Comparison of ENCODE assay signal across 8 cellular contexts in the genomic region with DNA sequence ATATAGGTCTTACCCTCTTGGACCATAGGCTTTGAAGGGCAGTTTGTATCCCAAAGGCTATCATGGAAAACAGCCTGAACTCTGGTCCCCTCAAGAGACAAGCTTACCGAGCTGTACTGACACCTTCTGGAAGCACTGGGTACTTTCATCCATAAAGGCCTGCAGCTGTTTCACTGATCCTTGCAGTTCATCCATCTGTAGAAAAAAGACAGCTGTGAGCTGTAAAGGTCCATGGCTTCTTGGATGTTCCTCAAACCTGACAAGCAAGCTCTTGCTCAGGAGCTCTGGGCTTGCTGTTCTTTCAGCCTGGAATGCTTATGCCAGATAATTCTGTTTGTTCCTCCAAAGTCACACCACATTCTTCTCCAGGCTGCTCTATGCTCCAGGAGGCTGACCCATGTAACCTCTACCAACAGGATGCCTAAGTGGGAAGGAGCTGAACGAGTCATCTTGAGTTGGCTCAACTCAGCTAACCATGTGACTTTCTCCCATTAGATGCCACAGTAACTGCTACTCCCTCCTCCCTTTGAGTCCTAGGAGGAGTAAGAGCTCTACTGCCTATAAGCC. TPM values are rescaled to one million over a fixed set of nuclear protein-coding genes. Genes with fewer than 3 reads are reported as not detected.
DNase-seq lines count a peak whose midpoint lies in the region; ATAC-seq, FAIRE-seq and TF ChIP-seq lines count a peak whose summit lies in the region.

No MANE protein-coding gene starts in this region.

- no peak for TF ChIP-seq POLR2A in GM12891 (IDR thresholded peaks at IDR 0.05; ENCODE audit: low read depth, low read length)

- H3K27ac ChIP-seq in tibial artery = no peak overlapping the region

- H3K36me3 Mint-ChIP-seq in WTC11 = peaks cover 60% of the 10 kb centered on the region

- no peaks in the 10 kb centered on the region for H3K9me3 ChIP-seq in tibial artery

- H3K4me3 ChIP-seq in tibial artery = no peak overlapping the region

- ATAC-seq in WTC11 (peak; percentile 95), HG02870 (IDR thresholded peaks at IDR 0.05; ENCODE audit: unreplicated experiment) (no peak)

- TF ChIP-seq CTCF in WTC11 (IDR thresholded peaks at IDR 0.05) (peak; percentile 61; the same call in 1 of the 2 replicates), tibial artery (IDR thresholded peaks at IDR 0.05) (peak; percentile 84 to 85)

- peaks cover 6 to 71% (median 12%) of the 10 kb centered on the region in 3 donors for H3K36me3 ChIP-seq in tibial artery

- H3K4me1 ChIP-seq in tibial artery = no peaks in the 10 kb centered on the region

- no peak overlapping the region for H3K4me3 Mint-ChIP-seq in WTC11

- H3K4me1 Mint-ChIP-seq in WTC11 = no peaks in the 10 kb centered on the region

- intact Hi-C loops in tibial artery (cut with DNase I; ENCODE audit: low total_unique reads) = loop anchor here (10.0 kb wide), 1 partner anchor 180 kb away; a partner anchor contains a TSS

- DNase-seq in AG08395 (ENCODE audit: low spot score) (peak; percentile 79), GM12891 (ENCODE audit: insufficient read length, low spot score) (no peak), NCI-H2196 treated with DMSO at 0.1 percent for 48 hours (lab: John Stamatoyannopoulos, UW; ENCODE audit: unreplicated experiment) (peak; percentile 66), WTC11 (ENCODE audit: low spot score) (peak; percentile 54), ecto neural progenitor cell (ENCODE audit: low spot score) (peak; percentile 58), medulla oblongata (ENCODE audit: extremely low spot score) (peak; percentile 88), tibial artery (no peak)

- no peak overlapping the region for H3K27ac Mint-ChIP-seq in WTC11

- POLR2A ChIA-PET in WTC11 (lab: Charles Lee) = interaction anchor here (0.6 to 1.3 kb wide), 3 partner anchors 9 to 461 kb away, joined by 3 to 4 read pairs (median 4); a partner anchor contains a TSS

- CTCF ChIA-PET in WTC11 (lab: Charles Lee) = interaction anchor here (0.6 to 2.4 kb wide), 40 partner anchors 9 to 315 kb away, joined by 3 to 47 read pairs (median 4); a partner anchor contains a TSS

- H3K9me3 Mint-ChIP-seq in WTC11 = no peaks in the 10 kb centered on the region

- peak; percentile 74 for FAIRE-seq in GM12891 (lab: Jason Lieb, UNC)

- no peaks in the 10 kb centered on the region for H3K27me3 ChIP-seq in tibial artery

- no peaks in the 10 kb centered on the region for H3K27me3 Mint-ChIP-seq in WTC11 (ENCODE audit: low read depth)

TF ChIP-seq in GM12891, 5 proteins besides CTCF, POLR2A, EP300 and RAD21:
- no peak for TF ChIP-seq POLR2AphosphoS5 (IDR thresholded peaks at IDR 0.05; ENCODE audit: low read depth, low read length)
- no peak for TF ChIP-seq PAX5 (IDR thresholded peaks at IDR 0.05; ENCODE audit: insufficient read depth, low read length, severe bottlenecking)
- TF ChIP-seq POU2F2 (IDR thresholded peaks at IDR 0.05; ENCODE audit: low read depth, low read length) = no peak
- no peak for TF ChIP-seq SPI1 (IDR thresholded peaks at IDR 0.05; ENCODE audit: low read depth, low read length)
- TF ChIP-seq TAF1 (IDR thresholded peaks at IDR 0.05; ENCODE audit: low read depth, low read length) = no peak

TF ChIP-seq in WTC11, 78 proteins besides CTCF, POLR2A, EP300 and RAD21:
- no peak for TF ChIP-seq KAT7 (CRISPR knock-in tag; IDR thresholded peaks at IDR 0.05; ENCODE audit: borderline replicate concordance)
- TF ChIP-seq, protein P1, sequence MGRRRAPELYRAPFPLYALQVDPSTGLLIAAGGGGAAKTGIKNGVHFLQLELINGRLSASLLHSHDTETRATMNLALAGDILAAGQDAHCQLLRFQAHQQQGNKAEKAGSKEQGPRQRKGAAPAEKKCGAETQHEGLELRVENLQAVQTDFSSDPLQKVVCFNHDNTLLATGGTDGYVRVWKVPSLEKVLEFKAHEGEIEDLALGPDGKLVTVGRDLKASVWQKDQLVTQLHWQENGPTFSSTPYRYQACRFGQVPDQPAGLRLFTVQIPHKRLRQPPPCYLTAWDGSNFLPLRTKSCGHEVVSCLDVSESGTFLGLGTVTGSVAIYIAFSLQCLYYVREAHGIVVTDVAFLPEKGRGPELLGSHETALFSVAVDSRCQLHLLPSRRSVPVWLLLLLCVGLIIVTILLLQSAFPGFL (CRISPR knock-in tag; IDR thresholded peaks at IDR 0.05; ENCODE audit: borderline replicate concordance) = no peak
- TF ChIP-seq GRHL2 (CRISPR knock-in tag; IDR thresholded peaks at IDR 0.05; ENCODE audit: insufficient replicate concordance, severe bottlenecking) = no peak
- no peak for TF ChIP-seq EMX1 (CRISPR knock-in tag; IDR thresholded peaks at IDR 0.05)
- no peak for TF ChIP-seq CREB1 (CRISPR knock-in tag; IDR thresholded peaks at IDR 0.05)
- no peak for TF ChIP-seq FOXJ3 (CRISPR knock-in tag; IDR thresholded peaks at IDR 0.05; ENCODE audit: borderline replicate concordance)
- TF ChIP-seq TEAD1 (CRISPR knock-in tag; IDR thresholded peaks at IDR 0.05) = no peak
- no peak for TF ChIP-seq JAZF1 (CRISPR knock-in tag; IDR thresholded peaks at IDR 0.05)
- TF ChIP-seq, protein P2, sequence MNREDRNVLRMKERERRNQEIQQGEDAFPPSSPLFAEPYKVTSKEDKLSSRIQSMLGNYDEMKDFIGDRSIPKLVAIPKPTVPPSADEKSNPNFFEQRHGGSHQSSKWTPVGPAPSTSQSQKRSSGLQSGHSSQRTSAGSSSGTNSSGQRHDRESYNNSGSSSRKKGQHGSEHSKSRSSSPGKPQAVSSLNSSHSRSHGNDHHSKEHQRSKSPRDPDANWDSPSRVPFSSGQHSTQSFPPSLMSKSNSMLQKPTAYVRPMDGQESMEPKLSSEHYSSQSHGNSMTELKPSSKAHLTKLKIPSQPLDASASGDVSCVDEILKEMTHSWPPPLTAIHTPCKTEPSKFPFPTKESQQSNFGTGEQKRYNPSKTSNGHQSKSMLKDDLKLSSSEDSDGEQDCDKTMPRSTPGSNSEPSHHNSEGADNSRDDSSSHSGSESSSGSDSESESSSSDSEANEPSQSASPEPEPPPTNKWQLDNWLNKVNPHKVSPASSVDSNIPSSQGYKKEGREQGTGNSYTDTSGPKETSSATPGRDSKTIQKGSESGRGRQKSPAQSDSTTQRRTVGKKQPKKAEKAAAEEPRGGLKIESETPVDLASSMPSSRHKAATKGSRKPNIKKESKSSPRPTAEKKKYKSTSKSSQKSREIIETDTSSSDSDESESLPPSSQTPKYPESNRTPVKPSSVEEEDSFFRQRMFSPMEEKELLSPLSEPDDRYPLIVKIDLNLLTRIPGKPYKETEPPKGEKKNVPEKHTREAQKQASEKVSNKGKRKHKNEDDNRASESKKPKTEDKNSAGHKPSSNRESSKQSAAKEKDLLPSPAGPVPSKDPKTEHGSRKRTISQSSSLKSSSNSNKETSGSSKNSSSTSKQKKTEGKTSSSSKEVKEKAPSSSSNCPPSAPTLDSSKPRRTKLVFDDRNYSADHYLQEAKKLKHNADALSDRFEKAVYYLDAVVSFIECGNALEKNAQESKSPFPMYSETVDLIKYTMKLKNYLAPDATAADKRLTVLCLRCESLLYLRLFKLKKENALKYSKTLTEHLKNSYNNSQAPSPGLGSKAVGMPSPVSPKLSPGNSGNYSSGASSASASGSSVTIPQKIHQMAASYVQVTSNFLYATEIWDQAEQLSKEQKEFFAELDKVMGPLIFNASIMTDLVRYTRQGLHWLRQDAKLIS (CRISPR knock-in tag; IDR thresholded peaks at IDR 0.05; ENCODE audit: borderline replicate concordance) = no peak
- no peak for TF ChIP-seq FOXP1 (CRISPR knock-in tag; IDR thresholded peaks at IDR 0.05; ENCODE audit: borderline replicate concordance)
- TF ChIP-seq, protein P3, sequence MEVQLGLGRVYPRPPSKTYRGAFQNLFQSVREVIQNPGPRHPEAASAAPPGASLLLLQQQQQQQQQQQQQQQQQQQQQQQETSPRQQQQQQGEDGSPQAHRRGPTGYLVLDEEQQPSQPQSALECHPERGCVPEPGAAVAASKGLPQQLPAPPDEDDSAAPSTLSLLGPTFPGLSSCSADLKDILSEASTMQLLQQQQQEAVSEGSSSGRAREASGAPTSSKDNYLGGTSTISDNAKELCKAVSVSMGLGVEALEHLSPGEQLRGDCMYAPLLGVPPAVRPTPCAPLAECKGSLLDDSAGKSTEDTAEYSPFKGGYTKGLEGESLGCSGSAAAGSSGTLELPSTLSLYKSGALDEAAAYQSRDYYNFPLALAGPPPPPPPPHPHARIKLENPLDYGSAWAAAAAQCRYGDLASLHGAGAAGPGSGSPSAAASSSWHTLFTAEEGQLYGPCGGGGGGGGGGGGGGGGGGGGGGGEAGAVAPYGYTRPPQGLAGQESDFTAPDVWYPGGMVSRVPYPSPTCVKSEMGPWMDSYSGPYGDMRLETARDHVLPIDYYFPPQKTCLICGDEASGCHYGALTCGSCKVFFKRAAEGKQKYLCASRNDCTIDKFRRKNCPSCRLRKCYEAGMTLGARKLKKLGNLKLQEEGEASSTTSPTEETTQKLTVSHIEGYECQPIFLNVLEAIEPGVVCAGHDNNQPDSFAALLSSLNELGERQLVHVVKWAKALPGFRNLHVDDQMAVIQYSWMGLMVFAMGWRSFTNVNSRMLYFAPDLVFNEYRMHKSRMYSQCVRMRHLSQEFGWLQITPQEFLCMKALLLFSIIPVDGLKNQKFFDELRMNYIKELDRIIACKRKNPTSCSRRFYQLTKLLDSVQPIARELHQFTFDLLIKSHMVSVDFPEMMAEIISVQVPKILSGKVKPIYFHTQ (CRISPR knock-in tag; IDR thresholded peaks at IDR 0.05) = no peak

RNA-seq across cellular contexts. Expression of a gene that starts 8.8 kb away (rescaled TPM):
- 9.7 TPM for polyA plus RNA-seq in GM12891 (2012; ENCODE audit: low read depth, missing spikeins)
- 26.0 to 27.0 TPM (median 26.3 TPM) in 3 replicates for total RNA-seq in WTC11 (2021)

RNA-seq across cellular contexts. Expression of a gene that starts 18.8 kb away (rescaled TPM):
- polyA plus RNA-seq in GM12891 (2012; ENCODE audit: low read depth, missing spikeins) = 10.9 TPM
- 26.0 to 27.0 TPM (median 26.9 TPM) in 3 replicates for total RNA-seq in WTC11 (2021)

Comparison
In these comparisons a context has a peak if more than half of its experiments do, and no peak if none do; other contexts are left out.
1. DNase-seq: peak in AG08395 (single experiment), NCI-H2196 treated with DMSO at 0.1 percent for 48 hours (single experiment), WTC11 (single experiment), ecto neural progenitor cell (single experiment) and medulla oblongata (single experiment); none in GM12891 (single experiment) and tibial artery (0 of 2).